26 cellular contexts compared by ENCODE assay signal in the genomic region with DNA sequence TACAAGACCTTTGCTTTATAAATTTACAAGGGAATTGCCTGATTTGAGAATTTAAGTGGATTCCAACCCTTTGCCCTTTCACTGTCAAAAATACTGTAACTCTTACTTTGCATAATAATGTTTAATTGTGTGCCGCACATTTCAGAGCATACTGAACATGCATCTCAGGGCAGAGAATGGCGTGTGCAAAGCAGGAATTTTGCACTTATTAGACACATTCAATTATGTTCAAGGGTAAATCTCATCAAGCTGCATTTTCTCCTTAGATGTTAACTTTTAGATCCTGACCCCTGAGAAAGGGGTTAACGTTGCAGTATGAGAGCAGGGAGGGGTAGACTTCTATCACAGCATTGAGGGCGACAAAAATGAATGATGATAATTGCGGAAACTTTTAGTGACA.
"Had no signal": no experiment of that assay in that cellular context is flagged by ENCODE, and none has a peak within 500 bp of the region (broad histone marks: within the 10 kb centered on the region; RNA-seq: fewer than 3 reads in every experiment).

No MANE protein-coding gene starts in this region.

- H3K4me3 ChIP-seq: stomach, suprapubic skin, testis, thoracic aorta, thyroid gland, tibial artery, tibial nerve, transverse colon, upper lobe of left lung, upper lobe of right lung, uterus, vagina had no signal

- H3K36me3 ChIP-seq: stomach, suprapubic skin, thoracic aorta, thyroid gland, tibial artery, tibial nerve, transverse colon, upper lobe of left lung, upper lobe of right lung, uterus, vagina had no signal

- H3K9me3 ChIP-seq: stomach, suprapubic skin, testis, thoracic aorta, thyroid gland, tibial artery, tibial nerve, transverse colon, upper lobe of left lung, upper lobe of right lung, uterus, vagina had no signal

- ATAC-seq: stimulated activated effector memory CD8-positive, alpha-beta T cell treated with anti-CD3 and anti-CD28 coated beads, Interleukin-12 subunit alpha, Interleukin-12 subunit beta, amount 100 ng/mL, for 72 hours; stimulated activated memory B cell treated with anti-CD40 and anti-IgM and Interleukin-4, amounts not matched to agents 10 μg/mL and 1 μg/mL and 100 μg/mL, for 72 hours; stimulated activated naive B cell treated with anti-CD40 and anti-IgM and Interleukin-4, amounts not matched to agents 10 μg/mL and 1 μg/mL and 100 μg/mL, for 72 hours; stimulated activated naive CD8-positive, alpha-beta T cell treated with anti-CD3 and anti-CD28 coated beads, Interleukin-15, amount 100 ng/mL, for 72 hours; stimulated activated naive CD8-positive, alpha-beta T cell treated with anti-CD3 and anti-CD28 coated beads, Interleukin-15, Interleukin-2, amounts not matched to agents 100 U/mL and 50 U/mL, for 24 hours; upper lobe of right lung had no signal

- DNase-seq: stimulated activated CD4-positive, alpha-beta T cell treated with anti-CD3 and anti-CD28 coated beads, Interleukin-2, amount 100 ng/mL, for 48 hours; stimulated activated CD4-positive, alpha-beta T cell treated with anti-CD3 and anti-CD28 coated beads, Interleukin-4, amount 100 ng/mL, for 1 hour; stimulated activated CD4-positive, alpha-beta T cell treated with anti-CD3 and anti-CD28 coated beads, Interleukin-4, amount 100 ng/mL, for 24 hours; stimulated activated CD4-positive, alpha-beta T cell treated with anti-CD3 and anti-CD28 coated beads, Interleukin-4, amount 100 ng/mL, for 4 hours; stimulated activated CD8-positive, alpha-beta memory T cell treated with anti-CD3 and anti-CD28 coated beads, Interleukin-4, amount 100 ng/mL, for 48 hours; stimulated activated naive B cell treated with anti-CD40 and anti-IgM and Interleukin-4, amounts not matched to agents 10 μg/mL and 1 μg/mL and 100 μg/mL, for 72 hours; stimulated activated naive CD4-positive, alpha-beta T cell; stimulated activated naive CD8-positive, alpha-beta T cell treated with anti-CD3 and anti-CD28 coated beads, Interleukin-15, amount 100 ng/mL, for 72 hours; stimulated activated naive CD8-positive, alpha-beta T cell treated with anti-CD3 and anti-CD28 coated beads, Interleukin-15, Interleukin-2, amounts not matched to agents 100 U/mL and 50 U/mL, for 24 hours; stomach; substantia nigra; testis; thyroid gland; tibial artery; transverse colon; trophoblast cell; upper lobe of left lung; uterus had no signal

- FAIRE-seq: urothelium cell line had no signal

- H3K27me3 ChIP-seq: testis, thyroid gland, tibial nerve, transverse colon, upper lobe of left lung, upper lobe of right lung, uterus, vagina had no signal

- H3K4me1 ChIP-seq: thyroid gland, uterus had no signal
